Comparison of ENCODE assay signal across 8 cellular contexts in the genomic region with DNA sequence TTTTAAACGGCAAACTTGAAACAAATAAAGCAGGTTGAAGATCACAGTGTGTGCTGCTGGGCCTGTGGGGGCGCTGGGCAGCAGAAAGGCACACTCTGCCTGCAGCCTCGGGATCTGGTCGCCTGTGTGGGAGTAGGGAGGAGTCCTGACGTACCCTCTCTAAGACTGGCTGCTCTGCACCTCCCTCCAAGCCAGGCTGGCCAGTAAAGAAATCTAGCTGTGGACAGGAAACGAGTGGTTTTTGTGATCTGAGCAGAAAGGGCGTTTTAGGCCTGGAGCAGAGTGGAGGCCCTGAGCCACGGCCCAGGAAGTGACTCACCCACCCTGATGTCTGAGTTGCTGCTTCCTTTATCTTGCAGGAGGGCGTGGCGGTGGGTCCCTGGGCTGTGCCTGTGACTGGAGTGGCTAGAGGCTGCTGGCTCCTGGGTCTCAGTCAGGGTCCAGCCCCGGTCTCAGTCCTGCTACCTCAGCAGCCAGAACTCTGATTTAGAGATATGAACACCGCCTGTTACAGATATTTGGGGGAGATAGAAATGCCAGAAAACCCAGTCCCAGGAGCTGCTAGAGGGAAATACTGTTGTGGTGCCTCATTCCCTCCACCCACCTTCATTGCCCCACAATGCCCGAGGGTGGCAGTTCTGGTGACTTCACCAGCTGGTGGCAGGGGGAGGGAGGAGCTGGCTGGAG. TPM values are rescaled to one million over a fixed set of nuclear protein-coding genes. Genes with fewer than 3 reads are reported as not detected.
DNase-seq lines count a peak whose midpoint lies in the region; ATAC-seq, FAIRE-seq and TF ChIP-seq lines count a peak whose summit lies in the region.

No MANE protein-coding gene starts in this region.

- H3K27ac Mint-ChIP-seq in GM23338 (peak overlapping the region; percentile 96), astrocyte (ENCODE audit: unreplicated experiment) (peak overlapping the region; percentile 99)

- H3K4me3 ChIP-seq in GM23338 (peak overlapping the region; percentile 36), astrocyte (ENCODE audit: insufficient read depth, low read depth, low read length) (peak overlapping the region; percentile 34), sigmoid colon (peak overlapping the region in 2 of 4 donors; percentile 20 to 27)

- TF ChIP-seq POLR2A in sigmoid colon (IDR thresholded peaks at IDR 0.05), result peak; percentile 43 to 57

- H3K4me2 ChIP-seq in GM23338, result peak overlapping the region; percentile 69
- H3K4me2 ChIP-seq in astrocyte (ENCODE audit: low read length), result peak overlapping the region; percentile 81

- peaks cover 37% of the 10 kb centered on the region for H3K4me1 ChIP-seq in GM23338 (ENCODE audit: insufficient read depth)
- H3K4me1 ChIP-seq in astrocyte (ENCODE audit: insufficient read depth, low read length), result peaks cover 18% of the 10 kb centered on the region
- peaks cover 0 to 23% (median 19%) of the 10 kb centered on the region in 4 donors for H3K4me1 ChIP-seq in sigmoid colon

- H3K9me3 ChIP-seq in astrocyte (ENCODE audit: insufficient read depth, low read depth, low read length), result no peaks in the 10 kb centered on the region
- H3K9me3 ChIP-seq in sigmoid colon, result no peaks in the 10 kb centered on the region

- no peaks in the 10 kb centered on the region for H3K36me3 Mint-ChIP-seq in GM23338 (ENCODE audit: low read depth)
- no peaks in the 10 kb centered on the region for H3K36me3 Mint-ChIP-seq in astrocyte (ENCODE audit: low read depth, unreplicated experiment)

- ATAC-seq in GM23338, result peak; percentile 96

- intact Hi-C loops in sigmoid colon (cut with DNase I), result loop anchor here (1.0 to 5.0 kb wide), 2 partner anchors 12 to 394 kb away; no protein-coding TSS in a partner anchor

- H3K4me3 Mint-ChIP-seq in GM23338 (peak overlapping the region; percentile 63), astrocyte (ENCODE audit: unreplicated experiment) (peak overlapping the region; percentile 77)

- H3K9ac ChIP-seq in astrocyte (ENCODE audit: low read length), result peak overlapping the region; percentile 79

- TF ChIP-seq CTCF in GM23338 (conservative IDR thresholded peaks at IDR 0.05; ENCODE audit: low read depth in 2 of 2), result peak; percentile 58 to 67
- TF ChIP-seq CTCF in astrocyte (IDR thresholded peaks at IDR 0.05; ENCODE audit: insufficient read depth, low read depth, low read length), result peak; percentile 61
- peak in 3 of 4 experiments; percentile 24 to 53 (median 48) for TF ChIP-seq CTCF in sigmoid colon (IDR thresholded peaks at IDR 0.05)

- no peaks in the 10 kb centered on the region for H3K36me3 ChIP-seq in GM23338 (ENCODE audit: insufficient read depth)
- H3K36me3 ChIP-seq in astrocyte (ENCODE audit: insufficient read depth, low read length), result no peaks in the 10 kb centered on the region
- no peaks in the 10 kb centered on the region for H3K36me3 ChIP-seq in sigmoid colon

- H3K27ac ChIP-seq in GM23338 (ENCODE audit: low read depth) (peak overlapping the region; percentile 81), astrocyte (ENCODE audit: low read depth, low read length) (peak overlapping the region; percentile 93), sigmoid colon (peak overlapping the region; percentile 89 to 95 (median 92))

- peaks cover 12% of the 10 kb centered on the region for H3K27me3 Mint-ChIP-seq in GM23338 (ENCODE audit: insufficient read depth, low read depth, poor library complexity)
- peaks cover 5% of the 10 kb centered on the region for H3K27me3 Mint-ChIP-seq in astrocyte (ENCODE audit: low read depth, unreplicated experiment)

- peaks cover 34% of the 10 kb centered on the region for H3K4me1 Mint-ChIP-seq in GM23338
- peaks cover 13% of the 10 kb centered on the region for H3K4me1 Mint-ChIP-seq in astrocyte (ENCODE audit: low read depth, unreplicated experiment)

- H3F3A ChIP-seq in GM23338 (replicated peaks; ENCODE audit: low read depth), result peaks cover 9% of the 10 kb centered on the region

- no peaks in the 10 kb centered on the region for H4K20me1 ChIP-seq in GM23338 (replicated peaks; ENCODE audit: insufficient read depth)
- no peaks in the 10 kb centered on the region for H4K20me1 ChIP-seq in astrocyte (ENCODE audit: insufficient read depth, low read length)

- H2AFZ ChIP-seq in GM23338 (peak overlapping the region; percentile 12), astrocyte (ENCODE audit: low read depth, low read length) (peak overlapping the region; percentile 82)

- peaks cover 5% of the 10 kb centered on the region for H3K9me2 ChIP-seq in GM23338 (ENCODE audit: insufficient read depth)

- no peak for TF ChIP-seq EP300 in sigmoid colon (IDR thresholded peaks at IDR 0.05)

- H3K79me2 ChIP-seq in GM23338 (replicated peaks; ENCODE audit: insufficient read depth) (no peaks in the 10 kb centered on the region), astrocyte (ENCODE audit: insufficient read depth, low read length) (no peaks in the 10 kb centered on the region)

- peak; percentile 90 for FAIRE-seq in astrocyte (lab: Jason Lieb, UNC)

- DNase-seq in GM03348 (ENCODE audit: low spot score) (peak; percentile 92), GM23338 (ENCODE audit: low spot score) (peak; percentile 87), Kasumi-1 (lab: John Stamatoyannopoulos, UW) (peak; percentile 100), T-helper 22 cell (ENCODE audit: low read depth) (peak; percentile 87), astrocyte (ENCODE audit: low read depth) (peak; percentile 99), hypothalamus (lab: John Stamatoyannopoulos, UW) (peak in 45 of 51 donors; percentile 4 to 85 (median 49)), sigmoid colon (peak; percentile 96), NCI-H1105 (lab: John Stamatoyannopoulos, UW) (no peak)

- H3K27me3 ChIP-seq in GM23338 (ENCODE audit: insufficient read depth), result peaks cover 1% of the 10 kb centered on the region; the same call in 1 of the 2 replicates
- H3K27me3 ChIP-seq in astrocyte (ENCODE audit: insufficient read depth, low read length), result peaks cover 4% of the 10 kb centered on the region
- H3K27me3 ChIP-seq in sigmoid colon, result no peaks in the 10 kb centered on the region

- WGBS in sigmoid colon, 2 donors, result 1 to 4% methylated on average over 13 of the region's 13 CpGs

- H3K9me3 Mint-ChIP-seq in GM23338 (no peaks in the 10 kb centered on the region), astrocyte (ENCODE audit: unreplicated experiment) (no peaks in the 10 kb centered on the region)

RNA-seq across cellular contexts. Expression of a gene that starts 11.3 kb away (rescaled TPM):
- 73.1 and 78.6 TPM in 2 replicates for total RNA-seq in GM23338 (2014; rRNA removed; shearing (Covaris generic))
- 596 and 668 TPM in 2 replicates for polyA plus RNA-seq in GM23338 (2016; fragmentation: Nextera tagmentation; extraction: Ambion mirVana)
- total RNA-seq in astrocyte, result 1,415 and 1,482 TPM in 2 replicates
- 100 to 1,000 TPM in 3 of 4 donors, 10 to 100 TPM in 1; 92.6 to 156 (median 109) TPM for total RNA-seq in sigmoid colon
- polyA plus RNA-seq in sigmoid colon, result 100 to 1,000 TPM; 371 to 633 (median 478) TPM

RNA-seq across cellular contexts. Expression of a gene that starts 40.8 kb away (rescaled TPM):
- not detected in 2 replicates for total RNA-seq in GM23338 (2014; rRNA removed; shearing (Covaris generic))
- polyA plus RNA-seq in GM23338 (2016; fragmentation: Nextera tagmentation; extraction: Ambion mirVana), result not detected in 2 replicates
- total RNA-seq in astrocyte, result not detected in 2 replicates
- total RNA-seq in sigmoid colon, result not detected
- not detected for polyA plus RNA-seq in sigmoid colon

RNA-seq across cellular contexts. Expression of a gene that starts 54.4 kb away (rescaled TPM):
- total RNA-seq in GM23338 (2014; rRNA removed; shearing (Covaris generic)), result 25.6 and 35.9 TPM in 2 replicates
- 634 and 677 TPM in 2 replicates for polyA plus RNA-seq in GM23338 (2016; fragmentation: Nextera tagmentation; extraction: Ambion mirVana)
- total RNA-seq in astrocyte, result 1,137 and 1,257 TPM in 2 replicates
- total RNA-seq in sigmoid colon, result 10 to 100 TPM; 20.2 to 57.9 (median 43.0) TPM
- polyA plus RNA-seq in sigmoid colon, result 1,000 to 10,000 TPM; 1,087 to 1,816 (median 1,723) TPM

Comparison
In these comparisons a context has a peak if more than half of its experiments do, and no peak if none do; other contexts are left out.
1. RNA of a gene that starts 54.4 kb away (total RNA-seq): 1,137 to 1,257 TPM in astrocyte; 20.2 to 57.9 TPM in sigmoid colon and 25.6 to 35.9 TPM in GM23338; every median in the first group is over 10 times any median in the second.
2. Peak in every context shown above with its lines, with median percentiles within 50 percentile points of each other: H3K27ac ChIP-seq and CTCF ChIP-seq.